In genomic region chr1:8669608-8670335, GRCh38 we compare ENCODE assay signal across 13 cellular contexts.
DNase-seq lines count a peak whose midpoint lies in the region; ATAC-seq and TF ChIP-seq lines count a peak whose summit lies in the region.
"Had no signal": no experiment of that assay in that cellular context is flagged by ENCODE, and none has a peak within 500 bp of the region (broad histone marks: within the 10 kb centered on the region; RNA-seq: fewer than 3 reads in every experiment).

No MANE protein-coding gene starts in this region.

- H4K8ac ChIP-seq in mesendoderm (ENCODE audit: low read depth, low read length): no peak overlapping the region

- H3K9me3 ChIP-seq in cardiac muscle cell (ENCODE audit: low read depth) (no peaks in the 10 kb centered on the region), PC-3 (ENCODE audit: low read length) (no peaks in the 10 kb centered on the region)
- H3K9me3 ChIP-seq: body of pancreas had no signal

- H3K23ac ChIP-seq in mesendoderm (ENCODE audit: low read length): no peak overlapping the region

- intact Hi-C loops in Right ventricle myocardium superior (cut with DNase I): loop anchor here (2.0 kb wide), 1 partner anchor 107 kb away; no protein-coding TSS in a partner anchor
- intact Hi-C loops in PC-3 (cut with micrococcal nuclease): loop anchor here (2.0 kb wide), 1 partner anchor 99 kb away; no protein-coding TSS in a partner anchor

- no peak overlapping the region for H2BK120ac ChIP-seq in mesendoderm (ENCODE audit: low read depth, low read length)

- H4K20me1 ChIP-seq in PC-3 (ENCODE audit: low read length): peaks cover 16% of the 10 kb centered on the region; the same call in 1 of the 2 replicates

- H3K9ac ChIP-seq in mesendoderm (ENCODE audit: low read length): no peak overlapping the region
- H3K9ac ChIP-seq in PC-3 (ENCODE audit: low read length): no peak overlapping the region

- H3K4me2 ChIP-seq in mesendoderm (ENCODE audit: low read length) (no peak overlapping the region), PC-3 (ENCODE audit: low read length) (no peak overlapping the region)

- H2AFZ ChIP-seq in PC-3 (ENCODE audit: low read length): no peak overlapping the region

- H3K36me3 ChIP-seq in cardiac muscle cell (no peaks in the 10 kb centered on the region), mesendoderm (ENCODE audit: control insufficient read depth, insufficient read depth, low read length) (no peaks in the 10 kb centered on the region), PC-3 (ENCODE audit: low read depth, low read length) (no peaks in the 10 kb centered on the region)

- H2BK15ac ChIP-seq in mesendoderm (replicated peaks; ENCODE audit: low read depth): no peak overlapping the region

- no peaks in the 10 kb centered on the region for H3F3A ChIP-seq in PC-3 (ENCODE audit: low read length, unreplicated experiment)

- peak overlapping the region; percentile 28 for H3K18ac ChIP-seq in mesendoderm (ENCODE audit: low read length)

- no peak overlapping the region for H3K56ac ChIP-seq in mesendoderm (ENCODE audit: low read length)

- WGBS in mesendoderm (ENCODE audit: extremely low coverage, insufficient coverage, low lambda C conversion rate): no CpG with 5 or more reads among the region's 4 CpGs

- ATAC-seq in Right ventricle myocardium superior (ENCODE audit: poor library complexity): no peak
- no peak for ATAC-seq in PC-3
- ATAC-seq: body of pancreas had no signal

- H3K79me1 ChIP-seq in mesendoderm (ENCODE audit: low read length): peaks cover 18% of the 10 kb centered on the region

- no peak overlapping the region for H2AK5ac ChIP-seq in mesendoderm (ENCODE audit: low read length)

- CTCF ChIA-PET in PC-3 (lab: Charles Lee): interaction anchor here (1.1 kb wide), 1 partner anchor 108 kb away, joined by 3 read pairs; no protein-coding TSS in a partner anchor

- DNase-seq in cardiac muscle cell (ENCODE audit: low read depth in 1 of 2, low spot score in 1 of 2) (no peak), Right ventricle myocardium superior (no peak), mesendoderm (no peak), substantia nigra (lab: John Stamatoyannopoulos, UW) (no peak), PC-3 (no peak), NCI-H1417 treated with DMSO at 0.1 percent for 48 hours (lab: John Stamatoyannopoulos, UW) (no peak), coronary artery (ENCODE audit: low spot score) (no peak)
- DNase-seq: body of pancreas; effector CD8-positive, alpha-beta T cell; NCI-H187 treated with DMSO at 0.1 percent for 48 hours; stimulated activated CD4-positive, alpha-beta T cell treated with anti-CD3 and anti-CD28 coated beads, Interleukin-4, amount 100 ng/mL, for 24 hours; stimulated activated naive CD4-positive, alpha-beta T cell treated with Interleukin-2 at 50 U/mL for 16 hours had no signal

- H3K4me1 ChIP-seq in cardiac muscle cell (ENCODE audit: low read depth) (peaks cover 72% of the 10 kb centered on the region), mesendoderm (ENCODE audit: control insufficient read depth, low read depth, low read length) (peaks cover 23% of the 10 kb centered on the region), PC-3 (ENCODE audit: insufficient read depth, low read length) (peaks cover 57% of the 10 kb centered on the region)

- TF ChIP-seq CTCF in cardiac muscle cell (IDR thresholded peaks at IDR 0.05; ENCODE audit: low read depth, low read length): no peak
- no peak for TF ChIP-seq CTCF in VCaP (conservative IDR thresholded peaks at IDR 0.05)
- no peak for TF ChIP-seq CTCF in PC-3 (conservative IDR thresholded peaks at IDR 0.05; ENCODE audit: low read depth, low read length)
- TF ChIP-seq CTCF in coronary artery (IDR thresholded peaks at IDR 0.05): no peak

- POLR2A ChIA-PET in PC-3 (lab: Charles Lee; ENCODE audit: unreplicated experiment): no interaction called here

- no peak overlapping the region for H2BK5ac ChIP-seq in mesendoderm (ENCODE audit: low read length)

- no peaks in the 10 kb centered on the region for H3K9me2 ChIP-seq in PC-3 (replicated peaks; ENCODE audit: low read length)

- H3K27me3 ChIP-seq in cardiac muscle cell (no peaks in the 10 kb centered on the region), mesendoderm (ENCODE audit: insufficient read depth, low read length, poor library complexity) (no peaks in the 10 kb centered on the region), PC-3 (ENCODE audit: low read length) (no peaks in the 10 kb centered on the region)
- H3K27me3 ChIP-seq: body of pancreas had no signal

- H3K4me3 ChIP-seq in cardiac muscle cell (no peak overlapping the region), mesendoderm (ENCODE audit: low read length) (no peak overlapping the region), PC-3 (ENCODE audit: low read length) (no peak overlapping the region), coronary artery (no peak overlapping the region)
- H3K4me3 ChIP-seq: body of pancreas had no signal

- H3K27ac ChIP-seq in cardiac muscle cell: peak overlapping the region; percentile 84
- peak overlapping the region; percentile 45 for H3K27ac ChIP-seq in VCaP
- peak overlapping the region; percentile 8 for H3K27ac ChIP-seq in mesendoderm (ENCODE audit: low read depth, low read length)
- H3K27ac ChIP-seq in substantia nigra (ENCODE audit: low read depth, low read length, poor library complexity, severe bottlenecking): peak overlapping the region; percentile 3
- no peak overlapping the region for H3K27ac ChIP-seq in PC-3 (ENCODE audit: low read length)
- peak overlapping the region in 1 of 2 donors; percentile 42 for H3K27ac ChIP-seq in coronary artery
- H3K27ac ChIP-seq: body of pancreas had no signal

- H3K4ac ChIP-seq in mesendoderm (ENCODE audit: low read depth, low read length): no peak overlapping the region

- BruUV-seq in PC-3 (replicated peaks; lab: Mats Ljungman, UMichigan): no TSS peak

- H4K5ac ChIP-seq in mesendoderm (ENCODE audit: low read length): no peak overlapping the region

- H3K79me2 ChIP-seq in mesendoderm (ENCODE audit: control insufficient read depth, insufficient read depth, low read length) (peaks cover 79% of the 10 kb centered on the region), PC-3 (ENCODE audit: low read length) (peaks cover 94% of the 10 kb centered on the region)
